Comparison of ENCODE assay signal across 1 cellular context in genomic region chr2:38692636-38693318, GRCh38.
A peak's percentile ranks its signal among the peaks of the same experiment; 100 is the strongest.
TF ChIP-seq lines count a peak whose summit lies in the region.

No MANE protein-coding gene starts in this region.

TF ChIP-seq in HepG2, 621 proteins besides CTCF, POLR2A, EP300 and RAD21 (continued from another document and continues in another):
- TF ChIP-seq ZFY (CRISPR knock-in tag; IDR thresholded peaks at IDR 0.05) (peak; percentile 69), HNF4A (CRISPR knock-in tag; IDR thresholded peaks at IDR 0.05) (peak; percentile 86), RARA (CRISPR knock-in tag; IDR thresholded peaks at IDR 0.05) (peak; percentile 49), ZSCAN9 (CRISPR knock-in tag; IDR thresholded peaks at IDR 0.05; ENCODE audit: borderline replicate concordance) (no peak), MLXIP (CRISPR knock-in tag; IDR thresholded peaks at IDR 0.05; ENCODE audit: borderline replicate concordance) (no peak), ZNF512B (CRISPR knock-in tag; IDR thresholded peaks at IDR 0.05; ENCODE audit: borderline replicate concordance) (no peak), FOXP1 (IDR thresholded peaks at IDR 0.05) (no peak), FOXP1 (CRISPR knock-in tag; IDR thresholded peaks at IDR 0.05) (0 out of 2 replicates have a peak, but pooled peaks have one; percentile 21), HBP1 (CRISPR knock-in tag; IDR thresholded peaks at IDR 0.05; ENCODE audit: low read depth) (no peak), ZNF296 (CRISPR knock-in tag; conservative IDR thresholded peaks at IDR 0.05) (no peak), POGK (CRISPR knock-in tag; conservative IDR thresholded peaks at IDR 0.05) (0 out of 2 replicates have a peak, but pooled peaks have one; percentile 38), ZNF567 (CRISPR knock-in tag; IDR thresholded peaks at IDR 0.05; ENCODE audit: borderline replicate concordance) (no peak), GLMP (CRISPR knock-in tag; IDR thresholded peaks at IDR 0.05; ENCODE audit: borderline replicate concordance) (no peak), SALL2 (CRISPR knock-in tag; IDR thresholded peaks at IDR 0.05) (no peak), ZNF230 (CRISPR knock-in tag; IDR thresholded peaks at IDR 0.05) (0 out of 2 replicates have a peak, but pooled peaks have one; percentile 47), ZBTB33 (CRISPR knock-in tag; IDR thresholded peaks at IDR 0.05) (no peak), ZNF44 (CRISPR knock-in tag; IDR thresholded peaks at IDR 0.05) (no peak), ATF7-NPFF (CRISPR knock-in tag; IDR thresholded peaks at IDR 0.05; ENCODE audit: low read depth) (no peak), PAXIP1 (CRISPR knock-in tag; conservative IDR thresholded peaks at IDR 0.05) (peak; percentile 72), ZFP36 (IDR thresholded peaks at IDR 0.05; ENCODE audit: borderline replicate concordance, low read depth, low read length, partially characterized antibody) (no peak), SOX13 (IDR thresholded peaks at IDR 0.05) (no peak), SOX13 (CRISPR knock-in tag; conservative IDR thresholded peaks at IDR 0.05 in 1 of 2, IDR thresholded peaks at IDR 0.05 in 1 of 2) (peak in 1 of 2 experiments; percentile 47; a peak in 1 of 4 replicates), HOXA5 (CRISPR knock-in tag; IDR thresholded peaks at IDR 0.05) (0 out of 2 replicates have a peak, but pooled peaks have one; percentile 48), ZNF776 (CRISPR knock-in tag; IDR thresholded peaks at IDR 0.05) (no peak), RFXANK (CRISPR knock-in tag; IDR thresholded peaks at IDR 0.05) (no peak), POLR2G (IDR thresholded peaks at IDR 0.05; ENCODE audit: low read depth, low read length) (no peak), ZSCAN22 (CRISPR knock-in tag; IDR thresholded peaks at IDR 0.05) (no peak), RELA (CRISPR knock-in tag; IDR thresholded peaks at IDR 0.05) (0 out of 2 replicates have a peak, but pooled peaks have one; percentile 60), PHF8 (CRISPR knock-in tag; IDR thresholded peaks at IDR 0.05) (0 out of 2 replicates have a peak, but pooled peaks have one; percentile 36), HMGXB3 (CRISPR knock-in tag; IDR thresholded peaks at IDR 0.05; ENCODE audit: borderline replicate concordance) (no peak; the same call in 1 of the 2 replicates), ZNF10 (CRISPR knock-in tag; IDR thresholded peaks at IDR 0.05; ENCODE audit: borderline replicate concordance, low read depth) (no peak), ZNF263 (CRISPR knock-in tag; IDR thresholded peaks at IDR 0.05) (no peak), TIGD3 (CRISPR knock-in tag; IDR thresholded peaks at IDR 0.05; ENCODE audit: borderline replicate concordance) (no peak)
